In the genomic region with DNA sequence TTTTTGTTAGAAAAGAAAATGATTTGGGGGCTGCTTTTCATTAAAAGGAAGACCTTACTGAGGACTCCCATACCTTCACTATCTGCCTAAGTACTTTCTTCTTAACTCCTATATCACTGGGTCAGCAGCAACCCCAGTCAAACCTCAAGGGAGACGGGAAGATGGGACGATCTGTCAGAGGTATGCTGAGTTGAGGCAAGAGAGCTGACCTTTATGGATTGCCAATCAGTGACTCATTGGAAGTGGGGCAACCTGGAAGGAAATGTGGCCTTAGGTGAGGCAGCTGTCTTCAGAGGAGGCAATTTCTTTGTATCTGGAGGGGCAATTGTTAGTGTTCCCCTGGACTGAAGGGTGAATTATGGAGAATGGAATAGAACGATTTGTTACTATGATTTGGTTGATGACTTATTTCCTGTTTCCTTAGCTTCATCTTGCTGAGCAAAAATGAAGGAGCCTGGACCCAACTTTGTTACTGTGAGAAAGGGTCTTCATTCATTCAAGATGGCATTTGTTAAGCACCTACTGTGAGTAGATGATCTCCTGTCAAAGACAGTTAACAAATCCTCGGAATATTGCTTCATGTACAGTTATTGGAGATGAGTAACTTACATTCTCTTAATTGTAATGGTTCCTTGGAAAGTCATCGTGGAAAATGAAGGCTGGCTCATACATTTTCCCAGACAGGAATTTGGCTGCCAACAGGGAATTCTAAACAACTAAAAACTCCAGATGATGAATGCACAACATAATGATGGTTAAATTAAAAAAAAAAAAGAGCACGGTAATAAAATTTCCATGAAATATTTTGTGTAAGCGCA, we compare ENCODE assay signal across 29 cellular contexts.
"Had no signal": no experiment of that assay in that cellular context is flagged by ENCODE, and none has a peak within 500 bp of the region (broad histone marks: within the 10 kb centered on the region; RNA-seq: fewer than 3 reads in every experiment).

No MANE protein-coding gene starts in this region.

- H3K27ac ChIP-seq: breast epithelium, epithelial cell of prostate, esophagus squamous epithelium, gastrocnemius medialis, left ventricle myocardium inferior, stomach, tibial artery had no signal

- H3K27me3 ChIP-seq: breast epithelium, gastrocnemius medialis had no signal

- H3K36me3 ChIP-seq: breast epithelium, esophagus squamous epithelium, gastrocnemius medialis, left ventricle myocardium inferior, stomach, tibial artery had no signal

- H3K27ac Mint-ChIP-seq: activated CD8-positive, alpha-beta T cell treated with anti-CD3 and anti-CD28 coated beads for 36 hours; activated naive CD4-positive, alpha-beta T cell treated with anti-CD3 and anti-CD28 coated beads, Interleukin-2, amount 50 U/mL, for 24 hours; activated naive CD8-positive, alpha-beta T cell treated with anti-CD3 and anti-CD28 coated beads, Interleukin-2, amount 50 U/mL, for 24 hours; activated T-helper 17 cell treated with anti-CD3 and anti-CD28 coated beads, Interleukin-2, amount 50 U/mL, for 72 hours; dendritic cell treated with granulocyte-macrophage colony-stimulating factor and Interleukin-4, amounts not matched to agents 40 ng/mL and 50 ng/mL, for 4 days; endodermal cell; natural killer cell treated with Interleukin-12 subunit alpha and Interleukin-12 subunit beta and Interleukin-15 and Interleukin-18, amount 100 ng/mL, for 72 hours; stimulated activated naive B cell treated with anti-CD40 and anti-IgM and Interleukin-4, amounts not matched to agents 10 μg/mL and 1 μg/mL and 100 μg/mL, for 72 hours; T-helper 17 cell; WTC11 had no signal

- H3K9me3 Mint-ChIP-seq: activated CD8-positive, alpha-beta T cell treated with anti-CD3 and anti-CD28 coated beads for 36 hours; activated naive CD4-positive, alpha-beta T cell treated with anti-CD3 and anti-CD28 coated beads, Interleukin-2, amount 50 U/mL, for 24 hours; activated naive CD8-positive, alpha-beta T cell treated with anti-CD3 and anti-CD28 coated beads, Interleukin-2, amount 50 U/mL, for 24 hours; activated T-cell treated with anti-CD3 and anti-CD28 coated beads, Interleukin-2, amount 50 U/mL, for 4 hours; activated T-helper 17 cell treated with anti-CD3 and anti-CD28 coated beads, Interleukin-2, amount 50 U/mL, for 72 hours; dendritic cell treated with granulocyte-macrophage colony-stimulating factor and Interleukin-4, amounts not matched to agents 40 ng/mL and 50 ng/mL, for 4 days; endodermal cell; natural killer cell treated with Interleukin-12 subunit alpha and Interleukin-12 subunit beta and Interleukin-15 and Interleukin-18, amount 100 ng/mL, for 72 hours had no signal

- H3K36me3 Mint-ChIP-seq: activated naive CD4-positive, alpha-beta T cell treated with anti-CD3 and anti-CD28 coated beads, Interleukin-2, amount 50 U/mL, for 24 hours; natural killer cell treated with Interleukin-12 subunit alpha and Interleukin-12 subunit beta and Interleukin-15 and Interleukin-18, amount 100 ng/mL, for 72 hours; stimulated activated naive B cell treated with anti-CD40 and anti-IgM and Interleukin-4, amounts not matched to agents 10 μg/mL and 1 μg/mL and 100 μg/mL, for 72 hours; WTC11 had no signal

- DNase-seq: activated CD4-positive, alpha-beta T cell treated with anti-CD3 and anti-CD28 coated beads for 1 hour; activated CD4-positive, alpha-beta T cell treated with anti-CD3 and anti-CD28 coated beads, Interleukin-2, amount 50 U/mL, for 1 hour; activated CD8-positive, alpha-beta T cell treated with anti-CD3 and anti-CD28 coated beads for 36 hours; activated gamma-delta T cell treated with Interleukin-2 at 50 U/mL for 16 hours; activated naive CD8-positive, alpha-beta T cell treated with anti-CD3 and anti-CD28 coated beads, Interleukin-2, amount 50 U/mL, for 24 hours; activated T-cell treated with anti-CD3 and anti-CD28 coated beads, Interleukin-2, amount 50 U/mL, for 4 hours; amygdala; central memory CD4-positive, alpha-beta T cell; endodermal cell; esophagus squamous epithelium; gastrocnemius medialis; glutamatergic neuron; left ventricle myocardium inferior; mucosa of descending colon; right cardiac atrium; stimulated activated CD4-positive, alpha-beta T cell treated with anti-CD3 and anti-CD28 coated beads, Interleukin-15, amount 100 ng/mL, for 24 hours; stimulated activated CD4-positive, alpha-beta T cell treated with anti-CD3 and anti-CD28 coated beads, Interleukin-2, amount 100 ng/mL, for 24 hours; stimulated activated naive B cell treated with anti-CD40 and anti-IgM and Interleukin-4, amounts not matched to agents 10 μg/mL and 1 μg/mL and 100 μg/mL, for 72 hours; stomach; T-helper 17 cell; tibial artery had no signal

- H3K4me1 Mint-ChIP-seq: activated naive CD4-positive, alpha-beta T cell treated with anti-CD3 and anti-CD28 coated beads, Interleukin-2, amount 50 U/mL, for 24 hours; activated naive CD8-positive, alpha-beta T cell treated with anti-CD3 and anti-CD28 coated beads, Interleukin-2, amount 50 U/mL, for 24 hours; activated T-helper 17 cell treated with anti-CD3 and anti-CD28 coated beads, Interleukin-2, amount 50 U/mL, for 72 hours; endodermal cell; WTC11 had no signal

- H3K9me3 ChIP-seq: breast epithelium, esophagus squamous epithelium, gastrocnemius medialis, left ventricle myocardium inferior, mucosa of descending colon, stomach, tibial artery had no signal

- H3K4me3 ChIP-seq: breast epithelium, esophagus squamous epithelium, gastrocnemius medialis, left ventricle myocardium inferior, lung, mucosa of descending colon, stomach, tibial artery had no signal

- H3K4me1 ChIP-seq: breast epithelium, esophagus squamous epithelium, gastrocnemius medialis, left ventricle myocardium inferior, stomach, tibial artery had no signal

- H3K4me3 Mint-ChIP-seq: activated CD8-positive, alpha-beta T cell treated with anti-CD3 and anti-CD28 coated beads for 36 hours; activated naive CD4-positive, alpha-beta T cell treated with anti-CD3 and anti-CD28 coated beads, Interleukin-2, amount 50 U/mL, for 24 hours; activated naive CD8-positive, alpha-beta T cell treated with anti-CD3 and anti-CD28 coated beads, Interleukin-2, amount 50 U/mL, for 24 hours; activated T-cell treated with anti-CD3 and anti-CD28 coated beads, Interleukin-2, amount 50 U/mL, for 4 hours; activated T-helper 17 cell treated with anti-CD3 and anti-CD28 coated beads, Interleukin-2, amount 50 U/mL, for 72 hours; dendritic cell treated with granulocyte-macrophage colony-stimulating factor and Interleukin-4, amounts not matched to agents 40 ng/mL and 50 ng/mL, for 4 days; endodermal cell; natural killer cell treated with Interleukin-12 subunit alpha and Interleukin-12 subunit beta and Interleukin-15 and Interleukin-18, amount 100 ng/mL, for 72 hours; stimulated activated naive B cell treated with anti-CD40 and anti-IgM and Interleukin-4, amounts not matched to agents 10 μg/mL and 1 μg/mL and 100 μg/mL, for 72 hours; WTC11 had no signal
